In genomic region chr14:20794644-20795369, GRCh38 we compare ENCODE assay signal across 21 cellular contexts. TPM values are rescaled to one million over a fixed set of nuclear protein-coding genes. Genes with fewer than 3 reads are reported as not detected.
"Had no signal": no experiment of that assay in that cellular context is flagged by ENCODE, and none has a peak within 500 bp of the region (broad histone marks: within the 10 kb centered on the region; RNA-seq: fewer than 3 reads in every experiment).

No MANE protein-coding gene starts in this region.

- H3K27me3 ChIP-seq: colonic mucosa, gastrocnemius medialis, heart right ventricle, left lung had no signal

- H3K9me3 ChIP-seq: colonic mucosa, gastrocnemius medialis, heart right ventricle, left lung, thoracic aorta had no signal

- ATAC-seq: activated CD4-positive, alpha-beta T cell treated with anti-CD3 and anti-CD28 coated beads for 36 hours; activated CD8-positive, alpha-beta T cell treated with anti-CD3 and anti-CD28 coated beads for 36 hours; activated naive CD8-positive, alpha-beta T cell treated with anti-CD3 and anti-CD28 coated beads, Interleukin-2, amount 50 U/mL, for 24 hours; activated T-cell treated with anti-CD3 and anti-CD28 coated beads, Interleukin-2, amount 50 U/mL, for 72 hours; gastrocnemius medialis; heart right ventricle; left lung; stimulated activated naive CD8-positive, alpha-beta T cell treated with anti-CD3 and anti-CD28 coated beads, Interleukin-15, amount 100 ng/mL, for 72 hours had no signal

- DNase-seq: activated CD4-positive, alpha-beta T cell treated with anti-CD3 and anti-CD28 coated beads for 36 hours; activated CD8-positive, alpha-beta memory T cell treated with anti-CD3 and anti-CD28 coated beads, Interleukin-2, amount 50 U/mL, for 4 hours; activated CD8-positive, alpha-beta T cell treated with anti-CD3 and anti-CD28 coated beads for 36 hours; activated naive CD8-positive, alpha-beta T cell treated with anti-CD3 and anti-CD28 coated beads, Interleukin-2, amount 50 U/mL, for 24 hours; activated T-cell treated with anti-CD3 and anti-CD28 coated beads, Interleukin-2, amount 50 U/mL, for 72 hours; colonic mucosa; effector CD4-positive, alpha-beta T cell; gastrocnemius medialis; heart right ventricle; islet precursor cell; left lung; stimulated activated CD4-positive, alpha-beta T cell treated with anti-CD3 and anti-CD28 coated beads, Interleukin-4, amount 100 ng/mL, for 1 hour; stimulated activated naive CD8-positive, alpha-beta T cell treated with anti-CD3 and anti-CD28 coated beads, Interleukin-15, amount 100 ng/mL, for 72 hours; T-helper 9 cell; WERI-Rb-1 had no signal

- H3K27ac ChIP-seq: colonic mucosa, gastrocnemius medialis, thoracic aorta, WERI-Rb-1 had no signal

- H3K36me3 ChIP-seq: colonic mucosa, gastrocnemius medialis, heart right ventricle, left lung, thoracic aorta, WERI-Rb-1 had no signal

- H3K4me3 ChIP-seq: colonic mucosa, gastrocnemius medialis, heart right ventricle, left lung, thoracic aorta had no signal

RNA-seq across cellular contexts. Expression of gene RNASE1, which starts 7.8 kb away (rescaled TPM):
- total RNA-seq: activated CD4-positive, alpha-beta T cell treated with anti-CD3 and anti-CD28 coated beads for 36 hours; activated CD8-positive, alpha-beta T cell treated with anti-CD3 and anti-CD28 coated beads for 36 hours; activated T-cell treated with anti-CD3 and anti-CD28 coated beads, Interleukin-2, amount 50 U/mL, for 72 hours; fibroblast of lung; osteocyte had no signal
- polyA plus RNA-seq: fibroblast of lung had no signal

RNA-seq across cellular contexts. Expression of gene RNASE6, which starts 13.7 kb away (rescaled TPM):
- total RNA-seq: activated T-cell treated with anti-CD3 and anti-CD28 coated beads, Interleukin-2, amount 50 U/mL, for 72 hours; fibroblast of lung; osteocyte had no signal
- polyA plus RNA-seq: fibroblast of lung had no signal

RNA-seq across cellular contexts. Expression of gene EDDM3B, which starts 26.6 kb away (rescaled TPM):
- total RNA-seq: activated CD4-positive, alpha-beta T cell treated with anti-CD3 and anti-CD28 coated beads for 36 hours; activated CD8-positive, alpha-beta T cell treated with anti-CD3 and anti-CD28 coated beads for 36 hours; activated T-cell treated with anti-CD3 and anti-CD28 coated beads, Interleukin-2, amount 50 U/mL, for 72 hours; cardiac septum; colonic mucosa; fibroblast of lung; gastrocnemius medialis; heart right ventricle; left lung; mucosa of gallbladder; osteocyte; thoracic aorta; urinary bladder had no signal
- polyA plus RNA-seq: fibroblast of lung, heart right ventricle, urinary bladder had no signal

RNA-seq across cellular contexts. Expression of gene EDDM3A, which starts 49.1 kb away (rescaled TPM):
- total RNA-seq: activated CD4-positive, alpha-beta T cell treated with anti-CD3 and anti-CD28 coated beads for 36 hours; activated CD8-positive, alpha-beta T cell treated with anti-CD3 and anti-CD28 coated beads for 36 hours; activated T-cell treated with anti-CD3 and anti-CD28 coated beads, Interleukin-2, amount 50 U/mL, for 72 hours; cardiac septum; colonic mucosa; fibroblast of lung; gastrocnemius medialis; heart right ventricle; left lung; mucosa of gallbladder; osteocyte; thoracic aorta; urinary bladder had no signal
- polyA plus RNA-seq: fibroblast of lung, heart right ventricle, urinary bladder had no signal
